Comparison of ENCODE assay signal across 8 cellular contexts in genomic region chr5:172283020-172283861, GRCh38. TPM values are rescaled to one million over a fixed set of nuclear protein-coding genes. Genes with fewer than 3 reads are reported as not detected.
A peak's percentile ranks its signal among the peaks of the same experiment; 100 is the strongest.
DNase-seq lines count a peak whose midpoint lies in the region; ATAC-seq, FAIRE-seq and TF ChIP-seq lines count a peak whose summit lies in the region.

UBTD2 (minus strand) TSS chr5:172283764; CDS start chr5:172283665, 99 bp downstream.

- H3K4me3 ChIP-seq in HepG2 (replicated peaks in 1 of 3; ENCODE audit: insufficient read depth in 1 of 3, low read depth in 2 of 3, low read length in 3 of 3): peak within 1 kb of the TSS; percentile 82 to 89 (median 87)

- intact Hi-C loops in HepG2 (cut with micrococcal nuclease; ENCODE audit: unreplicated experiment): loop anchor here (5.0 kb wide), 2 partner anchors 46 to 76 kb away; no protein-coding TSS in a partner anchor

- no peaks in the 10 kb centered on the region for H3K36me3 ChIP-seq in HepG2 (replicated peaks in 1 of 2; ENCODE audit: control insufficient read depth in 1 of 2, insufficient read depth in 2 of 2, low read length in 2 of 2)

- TF ChIP-seq RAD21 in HepG2 (CRISPR knock-in tag; IDR thresholded peaks at IDR 0.05): peak; percentile 73

- no peaks in the 10 kb centered on the region for H3K9me3 ChIP-seq in HepG2 (ENCODE audit: low read length)

- no peak for TF ChIP-seq EP300 in HepG2 (IDR thresholded peaks at IDR 0.05; ENCODE audit: low read depth in 2 of 2, low read length in 2 of 2)
- no peak for TF ChIP-seq EP300 in HepG2 (CRISPR knock-in tag; IDR thresholded peaks at IDR 0.05; ENCODE audit: borderline replicate concordance)

- no TSS peak for BruUV-seq in HepG2 (replicated peaks; lab: Mats Ljungman, UMichigan)

- no peak for TF ChIP-seq POLR2A in HepG2 (IDR thresholded peaks at IDR 0.05; ENCODE audit: insufficient read depth in 1 of 2, low read depth in 2 of 2, low read length in 2 of 2)

- H3K4me1 ChIP-seq in HepG2 (ENCODE audit: insufficient read depth, low read length): peaks cover 64% of the 10 kb centered on the region

- no peaks in the 10 kb centered on the region; a peak in 1 of 5 replicates for H3K27me3 ChIP-seq in HepG2 (ENCODE audit: control insufficient read depth in 1 of 2, insufficient read depth in 2 of 2, low read length in 2 of 2)

- H4K20me1 ChIP-seq in HepG2 (ENCODE audit: insufficient read depth, low read length): 0 out of 2 replicates have a peak, but pooled peaks cover 9% of the 10 kb centered on the region

- ATAC-seq in HG03025 (IDR thresholded peaks at IDR 0.05; ENCODE audit: low FRiP score, unreplicated experiment) (peak; percentile 86), HepG2 (peak; percentile 83)

- peak within 1 kb of the TSS; percentile 80 for H3K27ac ChIP-seq in 22Rv1
- peak within 1 kb of the TSS; percentile 84 for H3K27ac ChIP-seq in HepG2 (ENCODE audit: extremely low read length, insufficient read depth, low read length)

- peak; percentile 79 for DNase-seq in GM18507 (ENCODE audit: extremely low spot score, insufficient read length, low read depth)
- DNase-seq in NCI-H2227 (lab: John Stamatoyannopoulos, UW; ENCODE audit: unreplicated experiment): peak; percentile 85
- DNase-seq in activated CD4-positive, alpha-beta T cell treated with anti-CD3 and anti-CD28 coated beads for 48 hours: peak; percentile 79
- DNase-seq in dermis blood vessel endothelial cell: peak; percentile 81
- DNase-seq in HepG2 (ENCODE audit: low spot score): peak; percentile 45
- DNase-seq in stimulated activated CD4-positive, alpha-beta T cell treated with anti-CD3 and anti-CD28 coated beads, Interleukin-4, amount 100 ng/mL, for 1 hour: peak; percentile 77

- peak within 1 kb of the TSS; percentile 78 for H2AFZ ChIP-seq in HepG2 (ENCODE audit: low read length)

- POLR2A ChIA-PET in HepG2 (lab: Yijun Ruan, JAX): interaction anchor here (0.9 to 2.3 kb wide), 7 partner anchors 10 to 118 kb away, joined by 3 to 10 read pairs (median 5); no protein-coding TSS in a partner anchor

- WGBS in HepG2 (ENCODE audit: low lambda C conversion rate): 0% methylated on average over 19 of the region's 87 CpGs

- peak within 1 kb of the TSS; percentile 95 for H3K4me2 ChIP-seq in HepG2 (ENCODE audit: low read depth, low read length)

- H3K79me2 ChIP-seq in HepG2 (ENCODE audit: insufficient read depth, low read length): peaks cover 48% of the 10 kb centered on the region

- peak within 1 kb of the TSS; percentile 82 for H3K9ac ChIP-seq in HepG2 (ENCODE audit: insufficient read depth, low read depth, low read length)

- FAIRE-seq in GM18507 (lab: Jason Lieb, UNC) (peak; percentile 12), HepG2 (lab: Jason Lieb, UNC) (no peak)

- TF ChIP-seq CTCF in 22Rv1 (IDR thresholded peaks at IDR 0.05) (peak; percentile 62), HepG2 (CRISPR knock-in tag; IDR thresholded peaks at IDR 0.05) (peak; percentile 53)

- CTCF ChIA-PET in HepG2 (lab: Yijun Ruan, JAX; ENCODE audit: low intra/inter-chr PET ratio, low total read pairs): no interaction called here

- in situ Hi-C loops in HepG2 (cut with HindIII; ENCODE audit: extremely low pct_ligation_motif_present, low pct_unique_long_range_greater_than_20kb): loop anchor here (10.0 kb wide), 1 partner anchor 178 kb away; no protein-coding TSS in a partner anchor

TF ChIP-seq in HepG2, 621 proteins besides CTCF, POLR2A, EP300 and RAD21 (continues in another document):
- no peak for TF ChIP-seq ZNF878 (CRISPR knock-in tag; IDR thresholded peaks at IDR 0.05)
- peak; percentile 71 for TF ChIP-seq ZNF580 (CRISPR knock-in tag; IDR thresholded peaks at IDR 0.05; ENCODE audit: borderline replicate concordance, low read depth)
- TF ChIP-seq SAP130 (CRISPR knock-in tag; IDR thresholded peaks at IDR 0.05; ENCODE audit: low read depth): peak; percentile 65; the same call in 1 of the 2 replicates
- no peak for TF ChIP-seq ONECUT2 (CRISPR knock-in tag; IDR thresholded peaks at IDR 0.05)
- TF ChIP-seq ZNF678 (CRISPR knock-in tag; IDR thresholded peaks at IDR 0.05): 0 out of 2 replicates have a peak, but pooled peaks have one; percentile 78
- TF ChIP-seq TCF12 (IDR thresholded peaks at IDR 0.05): no peak
- TF ChIP-seq TCF12 (CRISPR knock-in tag; IDR thresholded peaks at IDR 0.05): peak; percentile 52; the same call in 1 of the 2 replicates
- no peak for TF ChIP-seq NCOA2 (CRISPR knock-in tag; IDR thresholded peaks at IDR 0.05)
- TF ChIP-seq RFXANK (CRISPR knock-in tag; IDR thresholded peaks at IDR 0.05): no peak
- TF ChIP-seq HNRNPK (IDR thresholded peaks at IDR 0.05; ENCODE audit: low read depth, low read length, poor library complexity, severe bottlenecking): no peak
- TF ChIP-seq PHB2 (IDR thresholded peaks at IDR 0.05; ENCODE audit: partially characterized antibody): no peak
- 0 out of 2 replicates have a peak, but pooled peaks have one; percentile 39 for TF ChIP-seq THAP9 (CRISPR knock-in tag; IDR thresholded peaks at IDR 0.05; ENCODE audit: borderline replicate concordance)
- TF ChIP-seq ZFP41 (CRISPR knock-in tag; IDR thresholded peaks at IDR 0.05; ENCODE audit: borderline replicate concordance): no peak
- TF ChIP-seq HOXA3 (CRISPR knock-in tag; IDR thresholded peaks at IDR 0.05): peak; percentile 48; the same call in 1 of the 2 replicates
- no peak for TF ChIP-seq ZNF839 (CRISPR knock-in tag; IDR thresholded peaks at IDR 0.05; ENCODE audit: borderline replicate concordance)
- TF ChIP-seq YEATS2 (CRISPR knock-in tag; IDR thresholded peaks at IDR 0.05; ENCODE audit: borderline replicate concordance): 0 out of 2 replicates have a peak, but pooled peaks have one; percentile 30
- TF ChIP-seq TOE1 (CRISPR knock-in tag; IDR thresholded peaks at IDR 0.05): no peak
- TF ChIP-seq ZNF501 (CRISPR knock-in tag; IDR thresholded peaks at IDR 0.05): peak; percentile 64; the same call in 1 of the 2 replicates
- TF ChIP-seq EED (CRISPR knock-in tag; IDR thresholded peaks at IDR 0.05): no peak; the same call in 1 of the 2 replicates

RNA-seq across cellular contexts. Expression of gene UBTD2, which starts in this region (rescaled TPM):
- total RNA-seq in dermis blood vessel endothelial cell: 25.7 and 29.4 TPM in 2 replicates
- total RNA-seq in HepG2 (2016; rRNA removed; fragmentation: Illumina TruSeq; extraction: Trizol): 24.1 and 32.9 TPM in 2 replicates
- total RNA-seq in HepG2 (2016; cell fraction: cytosol; rRNA removed; fragmentation: Illumina TruSeq; extraction: Trizol; ENCODE audit: low read depth): 9.7 and 11.2 TPM in 2 replicates
- total RNA-seq in HepG2 (2016; cell fraction: insoluble cytoplasmic fraction; rRNA removed; fragmentation: Illumina TruSeq; extraction: Trizol): 24.7 and 30.9 TPM in 2 replicates
- total RNA-seq in HepG2 (2016; cell fraction: membrane; rRNA removed; fragmentation: Illumina TruSeq; extraction: Trizol): 41.5 and 46.2 TPM in 2 replicates
- total RNA-seq in HepG2 (2016; cell fraction: nucleus; rRNA removed; fragmentation: Illumina TruSeq; extraction: Trizol): 14.0 and 15.3 TPM in 2 replicates
- polyA plus RNA-seq in HepG2 (2011; rRNA removed): 13.6 and 15.2 TPM in 2 replicates
- 8.1 and 12.6 TPM in 2 replicates for polyA plus RNA-seq in HepG2 (2011; cell fraction: cytosol; rRNA removed)
- polyA plus RNA-seq in HepG2 (2011; cell fraction: nucleus; rRNA removed): 4.2 and 5.7 TPM in 2 replicates
- polyA plus RNA-seq in HepG2 (2012): 15.3 and 22.4 TPM in 2 replicates
- polyA plus RNA-seq in HepG2 (2016; cell fraction: cytosol; fragmentation: Illumina TruSeq; extraction: Trizol; ENCODE audit: low read depth): 13.7 and 15.1 TPM in 2 replicates
- 36.9 and 39.9 TPM in 2 replicates for polyA plus RNA-seq in HepG2 (2016; cell fraction: insoluble cytoplasmic fraction; fragmentation: Illumina TruSeq; extraction: Trizol; ENCODE audit: low read depth)
- polyA plus RNA-seq in HepG2 (2016; cell fraction: membrane; fragmentation: Illumina TruSeq; extraction: Trizol; ENCODE audit: low read depth): 40.2 and 41.2 TPM in 2 replicates
- polyA plus RNA-seq in HepG2 (2016; cell fraction: nucleus; fragmentation: Illumina TruSeq; extraction: Trizol; ENCODE audit: insufficient read depth, low read depth): 20.7 and 21.5 TPM in 2 replicates
- polyA minus RNA-seq in HepG2 (2011; rRNA and poly(A)+ RNA removed; ENCODE audit: low replicate concordance): 7.6 and 8.4 TPM in 2 replicates
- 14.6 and 18.6 TPM in 2 replicates for polyA minus RNA-seq in HepG2 (2011; cell fraction: cytosol; rRNA and poly(A)+ RNA removed)
- 12.5 and 14.8 TPM in 2 replicates for polyA minus RNA-seq in HepG2 (2011; cell fraction: nucleus; rRNA and poly(A)+ RNA removed)

Comparison
In these comparisons a context has a peak if more than half of its experiments do, and no peak if none do; other contexts are left out.
1. Peak in every context shown above with its lines: DNase-seq, ATAC-seq, H3K4me3 ChIP-seq and H3K27ac ChIP-seq.